20 cellular contexts compared by ENCODE assay signal in the genomic region with DNA sequence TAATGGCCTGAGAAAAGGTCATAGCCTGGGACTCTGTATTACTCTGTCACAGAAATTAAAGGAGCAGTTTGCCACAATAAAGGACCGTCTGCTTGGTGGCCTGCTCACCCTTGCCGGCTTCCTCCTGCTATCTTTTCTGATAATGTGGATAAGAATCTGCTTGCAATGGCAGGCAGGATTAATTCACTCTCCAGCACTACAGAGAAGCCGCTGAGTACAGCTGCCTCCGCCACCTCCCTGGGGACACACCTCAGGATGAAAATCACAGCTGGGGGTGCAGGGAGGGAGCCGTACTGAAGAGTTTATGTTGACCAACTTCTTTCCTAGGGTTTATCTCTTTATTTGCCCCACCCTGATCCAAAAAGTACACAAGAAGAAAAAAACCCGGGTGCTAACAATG.
DNase-seq lines count a peak whose midpoint lies in the region; ATAC-seq and TF ChIP-seq lines count a peak whose summit lies in the region.
"Had no signal": no experiment of that assay in that cellular context is flagged by ENCODE, and none has a peak within 500 bp of the region (broad histone marks: within the 10 kb centered on the region; RNA-seq: fewer than 3 reads in every experiment).

No MANE protein-coding gene starts in this region.

- H3K9me3 ChIP-seq in spleen, result peaks cover 0 to 9% (median 3%) of the 10 kb centered on the region in 8 donors

- H3K4me1 ChIP-seq in spleen, result peaks cover under 1 to 6% (median 4%) of the 10 kb centered on the region in 6 donors

- ATAC-seq in GM18909 (IDR thresholded peaks at IDR 0.05; ENCODE audit: poor library complexity, unreplicated experiment), result no peak
- ATAC-seq: Right ventricle myocardium inferior had no signal

- DNase-seq in CD14-positive monocyte (ENCODE audit: low spot score) (peak; percentile 15), NCI-H345 (lab: John Stamatoyannopoulos, UW) (peak; percentile 70), coronary artery (ENCODE audit: low spot score) (peak; percentile 29), mucosa of gallbladder (ENCODE audit: low spot score) (peak; percentile 55), spleen (no peak), DMS153 treated with DMSO at 0.1 percent for 48 hours (lab: John Stamatoyannopoulos, UW; ENCODE audit: unreplicated experiment) (no peak)
- no peak for DNase-seq in activated T-helper 1 cell treated with anti-CD3 and anti-CD28 coated beads, Interleukin-12 subunit alpha, Interleukin-12 subunit beta, Interleukin-2, Interleukin-4 antibody, amounts not matched to agents 30 ng/mL and 10 ng/mL and 1 ng/mL, durations not matched to agents 14 hours and 24 hours and 36 hours (ENCODE audit: low spot score)
- DNase-seq: CD4-positive, CD25-positive, alpha-beta regulatory T cell; DMS53; NCI-H1105; NCI-H1694 treated with DMSO at 0.1 percent for 48 hours; NCI-H2107; NCI-H446 treated with DMSO at 0.1 percent for 48 hours; NCI-H69; NK-92 treated with Interleukin-12 subunit alpha and Interleukin-12 subunit beta, amount 100 ng/mL, for 24 hours; T-helper 1 cell had no signal

- TF ChIP-seq CTCF in CD14-positive monocyte (IDR thresholded peaks at IDR 0.05) (no peak), coronary artery (IDR thresholded peaks at IDR 0.05) (no peak), spleen (IDR thresholded peaks at IDR 0.05 in 8 of 11, conservative IDR thresholded peaks at IDR 0.05 in 3 of 11) (no peak)

- H3K4me3 ChIP-seq in coronary artery (no peak overlapping the region), spleen (no peak overlapping the region)
- H3K4me3 ChIP-seq: K562, SK-N-MC had no signal

- H3K4me3 Mint-ChIP-seq in CD14-positive monocyte, result no peak overlapping the region
- no peak overlapping the region for H3K4me3 Mint-ChIP-seq in activated T-helper 1 cell treated with anti-CD3 and anti-CD28 coated beads, Interleukin-12 subunit alpha, Interleukin-12 subunit beta, Interleukin-2, Interleukin-4 antibody, amounts not matched to agents 30 ng/mL and 10 ng/mL and 1 ng/mL, durations not matched to agents 14 hours and 24 hours and 36 hours
- H3K4me3 Mint-ChIP-seq: CD4-positive, CD25-positive, alpha-beta regulatory T cell had no signal

- no peaks in the 10 kb centered on the region for H3K36me3 ChIP-seq in spleen

- no peak overlapping the region for H3K27ac ChIP-seq in coronary artery
- H3K27ac ChIP-seq in spleen, result no peak overlapping the region
- H3K27ac ChIP-seq: SK-N-MC had no signal

- peaks cover 0 to 4% (median 1%) of the 10 kb centered on the region in 3 donors for H3K27me3 Mint-ChIP-seq in CD14-positive monocyte (ENCODE audit: low read depth in 3 of 3)
- peaks cover 2% of the 10 kb centered on the region for H3K27me3 Mint-ChIP-seq in activated T-helper 1 cell treated with anti-CD3 and anti-CD28 coated beads, Interleukin-12 subunit alpha, Interleukin-12 subunit beta, Interleukin-2, Interleukin-4 antibody, amounts not matched to agents 30 ng/mL and 10 ng/mL and 1 ng/mL, durations not matched to agents 14 hours and 24 hours and 36 hours (ENCODE audit: insufficient read depth)

- no peak for TF ChIP-seq POLR2A in spleen (IDR thresholded peaks at IDR 0.05)

- WGBS in spleen, 5 donors, result 67 to 87% (median 74%) methylated on average over 6 of the region's 6 CpGs

- H3K9me3 Mint-ChIP-seq in CD14-positive monocyte, result peaks cover 0 to 2% (median 0%) of the 10 kb centered on the region in 7 donors
- no peaks in the 10 kb centered on the region for H3K9me3 Mint-ChIP-seq in activated T-helper 1 cell treated with anti-CD3 and anti-CD28 coated beads, Interleukin-12 subunit alpha, Interleukin-12 subunit beta, Interleukin-2, Interleukin-4 antibody, amounts not matched to agents 30 ng/mL and 10 ng/mL and 1 ng/mL, durations not matched to agents 14 hours and 24 hours and 36 hours

- intact Hi-C loops in CD14-positive monocyte (cut with micrococcal nuclease) (loop anchor here in 1 of 2 donors (5.0 to 10.0 kb wide), 2 partner anchors 323 to 530 kb away; no protein-coding TSS in a partner anchor), spleen (cut with DNase I; ENCODE audit: low total_unique reads) (loop anchor here (5.0 kb wide), 1 partner anchor 530 kb away; no protein-coding TSS in a partner anchor)
- intact Hi-C loops in activated T-helper 1 cell treated with anti-CD3 and anti-CD28 coated beads, Interleukin-12 subunit alpha, Interleukin-12 subunit beta, Interleukin-2, Interleukin-4 antibody, amounts not matched to agents 30 ng/mL and 10 ng/mL and 1 ng/mL, durations not matched to agents 14 hours and 24 hours and 36 hours (cut with micrococcal nuclease), result no loop called here

- peaks cover 0 to 19% (median 3%) of the 10 kb centered on the region in 7 donors for H3K27me3 ChIP-seq in spleen (replicated peaks in 1 of 7)

- peaks cover 5% of the 10 kb centered on the region for H3K4me1 Mint-ChIP-seq in CD14-positive monocyte
- no peaks in the 10 kb centered on the region for H3K4me1 Mint-ChIP-seq in activated T-helper 1 cell treated with anti-CD3 and anti-CD28 coated beads, Interleukin-12 subunit alpha, Interleukin-12 subunit beta, Interleukin-2, Interleukin-4 antibody, amounts not matched to agents 30 ng/mL and 10 ng/mL and 1 ng/mL, durations not matched to agents 14 hours and 24 hours and 36 hours (ENCODE audit: low read depth)
- H3K4me1 Mint-ChIP-seq: CD4-positive, CD25-positive, alpha-beta regulatory T cell had no signal

- H3K36me3 Mint-ChIP-seq in CD14-positive monocyte, result no peaks in the 10 kb centered on the region
- H3K36me3 Mint-ChIP-seq in activated T-helper 1 cell treated with anti-CD3 and anti-CD28 coated beads, Interleukin-12 subunit alpha, Interleukin-12 subunit beta, Interleukin-2, Interleukin-4 antibody, amounts not matched to agents 30 ng/mL and 10 ng/mL and 1 ng/mL, durations not matched to agents 14 hours and 24 hours and 36 hours (ENCODE audit: low read depth), result no peaks in the 10 kb centered on the region
- H3K36me3 Mint-ChIP-seq: CD4-positive, CD25-positive, alpha-beta regulatory T cell had no signal

- H3K27ac Mint-ChIP-seq in CD14-positive monocyte, result no peak overlapping the region
- no peak overlapping the region for H3K27ac Mint-ChIP-seq in activated T-helper 1 cell treated with anti-CD3 and anti-CD28 coated beads, Interleukin-12 subunit alpha, Interleukin-12 subunit beta, Interleukin-2, Interleukin-4 antibody, amounts not matched to agents 30 ng/mL and 10 ng/mL and 1 ng/mL, durations not matched to agents 14 hours and 24 hours and 36 hours
- H3K27ac Mint-ChIP-seq: CD4-positive, CD25-positive, alpha-beta regulatory T cell had no signal

Comparison
In these comparisons a context has a peak if more than half of its experiments do, and no peak if none do; other contexts are left out.
1. DNase-seq: peak in CD14-positive monocyte (single experiment), NCI-H345 (single experiment), coronary artery (single experiment) and mucosa of gallbladder (single experiment); none in spleen (single experiment), DMS153 treated with DMSO at 0.1 percent for 48 hours (single experiment) and activated T-helper 1 cell treated with anti-CD3 and anti-CD28 coated beads, Interleukin-12 subunit alpha, Interleukin-12 subunit beta, Interleukin-2, Interleukin-4 antibody, amounts not matched to agents 30 ng/mL and 10 ng/mL and 1 ng/mL, durations not matched to agents 14 hours and 24 hours and 36 hours (single experiment).